In genomic region chr5:139650031-139650688, GRCh38 we compare ENCODE assay signal across 8 cellular contexts. TPM values are rescaled to one million over a fixed set of nuclear protein-coding genes. Genes with fewer than 3 reads are reported as not detected.
DNase-seq lines count a peak whose midpoint lies in the region; ATAC-seq, FAIRE-seq and TF ChIP-seq lines count a peak whose summit lies in the region.

No MANE protein-coding gene starts in this region.

- H3K27ac ChIP-seq in HUES6 (ENCODE audit: low read depth, low read length) (peak overlapping the region; percentile 83; the same call in 1 of the 2 replicates), astrocyte (ENCODE audit: low read depth, low read length) (peak overlapping the region; percentile 94)

- peaks cover 49% of the 10 kb centered on the region for H4K20me1 ChIP-seq in astrocyte (ENCODE audit: insufficient read depth, low read length)

- H3K36me3 ChIP-seq in BE2C, result 0 out of 2 replicates have a peak, but pooled peaks cover 4% of the 10 kb centered on the region
- H3K36me3 ChIP-seq in HUES6 (ENCODE audit: control insufficient read depth, insufficient read depth, low read length), result no peaks in the 10 kb centered on the region; the same call in 1 of the 2 replicates
- no peaks in the 10 kb centered on the region for H3K36me3 ChIP-seq in astrocyte (ENCODE audit: insufficient read depth, low read length)

- H3K4me3 Mint-ChIP-seq in astrocyte (ENCODE audit: unreplicated experiment), result peak overlapping the region; percentile 100
- peak overlapping the region; percentile 93 for H3K4me3 Mint-ChIP-seq in stimulated activated effector memory CD8-positive, alpha-beta T cell treated with anti-CD3 and anti-CD28 coated beads, Interleukin-12 subunit alpha, Interleukin-12 subunit beta, amount 100 ng/mL, for 72 hours

- H3K4me3 ChIP-seq in BE2C (ENCODE audit: low read depth, low read length) (peak overlapping the region; percentile 96), HUES6 (ENCODE audit: low read depth, low read length) (peak overlapping the region; percentile 88), astrocyte (ENCODE audit: insufficient read depth, low read depth, low read length) (peak overlapping the region; percentile 77)

- peak; percentile 72 for DNase-seq in BE2C
- no peak for DNase-seq in astrocyte (ENCODE audit: low read depth)
- DNase-seq in inferior parietal cortex (ENCODE audit: extremely low spot score), result peak; percentile 55
- no peak for DNase-seq in stimulated activated effector memory CD8-positive, alpha-beta T cell treated with anti-CD3 and anti-CD28 coated beads, Interleukin-12 subunit alpha, Interleukin-12 subunit beta, amount 100 ng/mL, for 72 hours (ENCODE audit: low spot score in 2 of 2)
- DNase-seq in NOMO-1 treated with DMSO at 0.1 percent for 48 hours (lab: John Stamatoyannopoulos, UW; ENCODE audit: unreplicated experiment), result no peak

- peaks cover 8% of the 10 kb centered on the region for H3K36me3 Mint-ChIP-seq in astrocyte (ENCODE audit: low read depth, unreplicated experiment)
- peaks cover 8% of the 10 kb centered on the region for H3K36me3 Mint-ChIP-seq in stimulated activated effector memory CD8-positive, alpha-beta T cell treated with anti-CD3 and anti-CD28 coated beads, Interleukin-12 subunit alpha, Interleukin-12 subunit beta, amount 100 ng/mL, for 72 hours

- H3K9ac ChIP-seq in HUES6 (ENCODE audit: low read length) (peak overlapping the region; percentile 94), astrocyte (ENCODE audit: low read length) (peak overlapping the region; percentile 88)

- peaks cover 72% of the 10 kb centered on the region for H3K79me2 ChIP-seq in astrocyte (ENCODE audit: insufficient read depth, low read length)

- ATAC-seq in stimulated activated effector memory CD8-positive, alpha-beta T cell treated with anti-CD3 and anti-CD28 coated beads, Interleukin-12 subunit alpha, Interleukin-12 subunit beta, amount 100 ng/mL, for 72 hours, result no peak
- ATAC-seq in GM21576 (IDR thresholded peaks at IDR 0.05; ENCODE audit: unreplicated experiment) (no peak), GM18511 (IDR thresholded peaks at IDR 0.05; ENCODE audit: unreplicated experiment) (no peak)

- H3K9me3 Mint-ChIP-seq in astrocyte (ENCODE audit: unreplicated experiment), result peaks cover 2% of the 10 kb centered on the region
- no peaks in the 10 kb centered on the region for H3K9me3 Mint-ChIP-seq in stimulated activated effector memory CD8-positive, alpha-beta T cell treated with anti-CD3 and anti-CD28 coated beads, Interleukin-12 subunit alpha, Interleukin-12 subunit beta, amount 100 ng/mL, for 72 hours

- TF ChIP-seq CTCF in BE2C (IDR thresholded peaks at IDR 0.05; ENCODE audit: low read depth, low read length) (peak; percentile 37), astrocyte (IDR thresholded peaks at IDR 0.05; ENCODE audit: insufficient read depth, low read depth, low read length) (no peak)

- peaks cover 35% of the 10 kb centered on the region for H3K4me1 Mint-ChIP-seq in astrocyte (ENCODE audit: low read depth, unreplicated experiment)
- H3K4me1 Mint-ChIP-seq in stimulated activated effector memory CD8-positive, alpha-beta T cell treated with anti-CD3 and anti-CD28 coated beads, Interleukin-12 subunit alpha, Interleukin-12 subunit beta, amount 100 ng/mL, for 72 hours, result peaks cover 54% of the 10 kb centered on the region

- H3K4me2 ChIP-seq in astrocyte (ENCODE audit: low read length), result peak overlapping the region; percentile 87

- peaks cover 5% of the 10 kb centered on the region for H3K27me3 Mint-ChIP-seq in astrocyte (ENCODE audit: low read depth, unreplicated experiment)

- H2AFZ ChIP-seq in astrocyte (ENCODE audit: low read depth, low read length), result no peak overlapping the region

- no peak for FAIRE-seq in astrocyte (lab: Jason Lieb, UNC)

- no peaks in the 10 kb centered on the region for H3K27me3 ChIP-seq in BE2C
- peaks cover 23% of the 10 kb centered on the region for H3K27me3 ChIP-seq in HUES6 (ENCODE audit: control insufficient read depth, insufficient read depth, low read length)
- no peaks in the 10 kb centered on the region for H3K27me3 ChIP-seq in astrocyte (ENCODE audit: insufficient read depth, low read length)

- peaks cover 45% of the 10 kb centered on the region for H3K4me1 ChIP-seq in BE2C
- peaks cover 53% of the 10 kb centered on the region for H3K4me1 ChIP-seq in HUES6 (ENCODE audit: control insufficient read depth, insufficient read depth, low read length)
- peaks cover 51% of the 10 kb centered on the region for H3K4me1 ChIP-seq in astrocyte (ENCODE audit: insufficient read depth, low read length)

- peak overlapping the region; percentile 86 for H3K27ac Mint-ChIP-seq in astrocyte (ENCODE audit: unreplicated experiment)
- peak overlapping the region; percentile 78 for H3K27ac Mint-ChIP-seq in stimulated activated effector memory CD8-positive, alpha-beta T cell treated with anti-CD3 and anti-CD28 coated beads, Interleukin-12 subunit alpha, Interleukin-12 subunit beta, amount 100 ng/mL, for 72 hours

- H3K9me3 ChIP-seq in BE2C (no peaks in the 10 kb centered on the region), HUES6 (ENCODE audit: control insufficient read depth, insufficient read depth, low read depth, low read length) (no peaks in the 10 kb centered on the region), astrocyte (ENCODE audit: insufficient read depth, low read depth, low read length) (no peaks in the 10 kb centered on the region)

RNA-seq across cellular contexts. Expression of gene CXXC5, which starts 2.0 kb away (rescaled TPM):
- polyA plus RNA-seq in BE2C (2012; ENCODE audit: insufficient read depth, insufficient read length, low read depth), result 263 TPM
- 151 and 185 TPM in 2 replicates for total RNA-seq in astrocyte

Comparison
In these comparisons a context has a peak if more than half of its experiments do, and no peak if none do; other contexts are left out.
1. DNase-seq: peak in BE2C (single experiment) and inferior parietal cortex (single experiment); none in astrocyte (single experiment), stimulated activated effector memory CD8-positive, alpha-beta T cell treated with anti-CD3 and anti-CD28 coated beads, Interleukin-12 subunit alpha, Interleukin-12 subunit beta, amount 100 ng/mL, for 72 hours (0 of 2) and NOMO-1 treated with DMSO at 0.1 percent for 48 hours (single experiment).
2. Peak in every context shown above with its lines, with median percentiles within 50 percentile points of each other: H3K4me3 ChIP-seq.